In the genomic region with DNA sequence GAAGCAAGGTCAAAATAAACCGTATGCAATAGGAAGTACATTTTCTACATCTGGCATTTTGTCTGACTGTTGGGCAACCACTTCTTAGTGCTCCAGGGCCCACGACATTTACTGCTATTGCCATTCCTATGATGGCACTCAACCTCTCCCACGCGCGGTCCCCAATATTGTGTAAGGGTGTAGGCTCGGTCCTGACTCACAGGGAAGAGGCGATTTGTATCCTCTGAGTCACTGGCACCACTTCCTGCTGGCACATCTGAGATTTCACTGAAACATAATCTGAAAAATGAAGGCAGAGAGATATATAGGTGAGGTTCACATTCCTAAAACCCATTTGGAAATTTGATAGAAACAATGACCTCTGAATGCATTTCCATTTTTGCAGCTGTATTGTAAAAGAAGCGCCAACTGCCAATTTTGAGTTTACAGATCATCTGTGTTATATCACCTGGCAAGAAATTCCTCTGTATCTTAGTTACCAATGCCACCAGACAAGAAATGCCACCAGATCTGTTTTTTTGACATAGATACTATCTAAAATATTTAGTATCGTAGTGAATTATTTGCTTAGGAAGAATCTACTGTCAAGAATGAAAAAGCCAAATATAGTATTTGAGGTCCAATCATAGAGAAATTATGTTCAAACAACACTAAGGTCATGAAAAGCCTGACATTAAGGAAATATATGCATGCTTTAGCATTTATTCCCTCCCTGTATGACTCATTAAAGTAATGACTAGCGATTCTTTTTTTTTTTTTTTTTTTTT, we compare ENCODE assay signal across 11 cellular contexts. TPM values are rescaled to one million over a fixed set of nuclear protein-coding genes. Genes with fewer than 3 reads are reported as not detected.
DNase-seq lines count a peak whose midpoint lies in the region; ATAC-seq and TF ChIP-seq lines count a peak whose summit lies in the region.
"Had no signal": no experiment of that assay in that cellular context is flagged by ENCODE, and none has a peak within 500 bp of the region (broad histone marks: within the 10 kb centered on the region; RNA-seq: fewer than 3 reads in every experiment).

No MANE protein-coding gene starts in this region.

- TF ChIP-seq CTCF in right atrium auricular region (IDR thresholded peaks at IDR 0.05), result no peak
- TF ChIP-seq CTCF in fibroblast of pulmonary artery (IDR thresholded peaks at IDR 0.05; ENCODE audit: low read length, missing control alignments), result no peak
- TF ChIP-seq CTCF in upper lobe of right lung (IDR thresholded peaks at IDR 0.05), result no peak

- ATAC-seq in Right ventricle myocardium superior (ENCODE audit: poor library complexity), result no peak
- peak; percentile 91 for ATAC-seq in upper lobe of right lung
- ATAC-seq in GM18907 (IDR thresholded peaks at IDR 0.05; ENCODE audit: unreplicated experiment), result no peak

- intact Hi-C loops in Right ventricle myocardium superior (cut with DNase I) (loop anchor here (10.0 kb wide), 1 partner anchor 300 kb away; no protein-coding TSS in a partner anchor), upper lobe of right lung (cut with DNase I) (loop anchor here (10.0 kb wide), 1 partner anchor 300 kb away; no protein-coding TSS in a partner anchor)

- DNase-seq in right atrium auricular region (ENCODE audit: low spot score), result peak; percentile 74
- DNase-seq in Right ventricle myocardium superior, result no peak
- peak; percentile 99 for DNase-seq in RPMI7951 (ENCODE audit: low read depth)
- DNase-seq in fibroblast of pulmonary artery (ENCODE audit: low read depth), result peak; percentile 88
- peak; percentile 89 for DNase-seq in upper lobe of right lung
- no peak for DNase-seq in NCI-H1105 (lab: John Stamatoyannopoulos, UW)
- no peak for DNase-seq in NCI-H526 (lab: John Stamatoyannopoulos, UW)
- DNase-seq: H7, NCI-H2107 had no signal

- H3K27ac ChIP-seq in right atrium auricular region (no peak overlapping the region), upper lobe of right lung (no peak overlapping the region)
- H3K27ac ChIP-seq: parathyroid adenoma had no signal

- H3K4me1 ChIP-seq in right atrium auricular region (no peaks in the 10 kb centered on the region), upper lobe of right lung (no peaks in the 10 kb centered on the region)
- H3K4me1 ChIP-seq: parathyroid adenoma had no signal

- H3K27me3 ChIP-seq in right atrium auricular region, result no peaks in the 10 kb centered on the region
- no peaks in the 10 kb centered on the region for H3K27me3 ChIP-seq in upper lobe of right lung

- H3K9me3 ChIP-seq in right atrium auricular region (no peaks in the 10 kb centered on the region), upper lobe of right lung (no peaks in the 10 kb centered on the region)

- H3K36me3 ChIP-seq in right atrium auricular region, result no peaks in the 10 kb centered on the region
- no peaks in the 10 kb centered on the region for H3K36me3 ChIP-seq in upper lobe of right lung

- H3K4me3 ChIP-seq in right atrium auricular region (no peak overlapping the region), fibroblast of pulmonary artery (replicated peaks; ENCODE audit: low read depth, low read length) (no peak overlapping the region), upper lobe of right lung (no peak overlapping the region)

RNA-seq across cellular contexts. Expression of gene EREG, which starts 9.8 kb away (rescaled TPM):
- 1 to 10 TPM in 1 of 2 donors, under 1 TPM in 1; 0.31 to 3.1 TPM for total RNA-seq in right atrium auricular region
- not detected for total RNA-seq in Right ventricle myocardium superior
- total RNA-seq in RPMI7951 (2014; rRNA removed; shearing (Covaris generic)), result 46.3 TPM in 2 replicates
- 0.69 TPM for total RNA-seq in upper lobe of right lung
- total RNA-seq: H7 had no signal

Comparison
In these comparisons a context has a peak if more than half of its experiments do, and no peak if none do; other contexts are left out.
1. DNase-seq: peak in right atrium auricular region (single experiment), RPMI7951 (single experiment), fibroblast of pulmonary artery (single experiment) and upper lobe of right lung (single experiment); none in Right ventricle myocardium superior (single experiment), NCI-H1105 (single experiment) and NCI-H526 (0 of 2).
2. RNA of gene EREG, which starts 9.8 kb away (total RNA-seq): 46.3 TPM in RPMI7951; 0.31 to 3.1 TPM in right atrium auricular region, 0.69 TPM in upper lobe of right lung (single experiment) and not detected in Right ventricle myocardium superior (single experiment); every median in the first group is over 10 times any median in the second.